Comparison of ENCODE assay signal across 8 cellular contexts in the genomic region with DNA sequence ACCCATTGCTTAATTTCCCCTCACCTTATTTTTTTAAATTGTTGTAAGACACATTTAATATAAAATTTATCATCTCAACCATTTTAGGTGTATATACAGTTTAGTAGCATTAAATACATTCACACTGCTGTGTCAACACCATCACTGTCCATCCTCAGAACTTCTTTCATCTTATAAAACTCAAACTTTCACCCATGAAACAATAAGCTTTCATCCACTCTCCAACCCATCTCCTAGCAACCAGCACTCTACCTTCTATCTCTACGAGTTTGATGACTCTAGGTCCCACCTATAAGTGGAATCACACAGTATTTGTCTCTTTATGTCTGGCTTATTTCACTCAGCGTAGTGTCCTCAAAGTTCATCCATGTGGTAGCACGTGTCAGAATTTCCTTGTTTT.
"Had no signal": no experiment of that assay in that cellular context is flagged by ENCODE, and none has a peak within 500 bp of the region (broad histone marks: within the 10 kb centered on the region; RNA-seq: fewer than 3 reads in every experiment).

No MANE protein-coding gene starts in this region.

- ATAC-seq: GM12878 had no signal

- H3K4me3 ChIP-seq: GM12878 had no signal

- FAIRE-seq: G401.6, GM12878, GM12891, GM12892, GM18507, GM19239 had no signal

- DNase-seq: GDM1, GF-D8 had no signal
